Comparison of ENCODE assay signal across 25 cellular contexts in the genomic region with DNA sequence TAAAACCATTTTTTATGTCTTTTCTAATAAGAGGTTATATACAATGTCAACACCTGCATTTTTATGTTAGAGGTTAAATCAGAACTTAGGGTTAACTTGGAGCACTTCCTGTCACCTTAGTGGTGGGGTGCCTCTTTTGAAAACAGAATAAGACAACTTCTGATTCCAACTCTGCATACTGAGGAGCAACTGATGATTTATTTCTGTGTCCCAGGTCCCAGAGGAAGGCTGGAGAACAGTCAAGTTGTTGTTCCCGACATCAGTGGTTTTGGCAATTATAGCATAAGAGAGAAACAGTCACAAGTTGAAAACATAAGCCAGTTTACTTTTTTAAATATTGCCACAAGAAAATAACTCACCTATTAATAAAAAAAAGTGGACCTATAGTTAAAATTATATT.
"Had no signal": no experiment of that assay in that cellular context is flagged by ENCODE, and none has a peak within 500 bp of the region (broad histone marks: within the 10 kb centered on the region; RNA-seq: fewer than 3 reads in every experiment).

No MANE protein-coding gene starts in this region.

- H3K27me3 ChIP-seq: ascending aorta, pancreas, spleen, suprapubic skin, tibial artery, upper lobe of right lung had no signal

- H3K9me3 ChIP-seq: pancreas, prostate gland, suprapubic skin, tibial artery, upper lobe of right lung had no signal

- H3K27ac ChIP-seq: ascending aorta, pancreas, prostate gland, spleen, suprapubic skin, tibial artery, upper lobe of right lung had no signal

- H3K36me3 Mint-ChIP-seq: activated naive CD8-positive, alpha-beta T cell; brain; naive thymus-derived CD4-positive, alpha-beta T cell had no signal

- DNase-seq: activated CD4-positive, alpha-beta T cell treated with anti-CD3 and anti-CD28 coated beads for 4 hours; activated CD4-positive, alpha-beta T cell treated with anti-CD3 and anti-CD28 coated beads, Interleukin-2, amount 50 U/mL, for 4 hours; activated CD4-positive, CD25-positive, alpha-beta regulatory T cell; activated naive CD4-positive, alpha-beta T cell treated with Interleukin-2 at 50 U/mL for 16 hours; activated T-cell treated with anti-CD3 and anti-CD28 coated beads for 4 hours; activated T-cell treated with anti-CD3 and anti-CD28 coated beads, Interleukin-2, amount 50 U/mL, for 72 hours; caudate nucleus; foreskin fibroblast; islet precursor cell; mammary epithelial cell; naive thymus-derived CD4-positive, alpha-beta T cell; nucleus accumbens; pancreas; retina; spleen; stimulated activated naive CD4-positive, alpha-beta T cell; tibial artery; upper lobe of right lung had no signal

- H3K27me3 Mint-ChIP-seq: activated naive CD8-positive, alpha-beta T cell; brain; naive thymus-derived CD4-positive, alpha-beta T cell had no signal

- ATAC-seq: activated T-cell treated with anti-CD3 and anti-CD28 coated beads, Interleukin-2, amount 50 U/mL, for 72 hours; esophagus mucosa; naive thymus-derived CD4-positive, alpha-beta T cell; pancreas; upper lobe of right lung had no signal

- H3K4me3 Mint-ChIP-seq: activated naive CD8-positive, alpha-beta T cell; activated T-cell treated with anti-CD3 and anti-CD28 coated beads, Interleukin-2, amount 50 U/mL, for 72 hours; brain; mesothelial cell of epicardium; naive thymus-derived CD4-positive, alpha-beta T cell had no signal

- H3K27ac Mint-ChIP-seq: activated naive CD8-positive, alpha-beta T cell; activated T-cell treated with anti-CD3 and anti-CD28 coated beads, Interleukin-2, amount 50 U/mL, for 72 hours; brain; mesothelial cell of epicardium; naive thymus-derived CD4-positive, alpha-beta T cell had no signal

- H3K4me3 ChIP-seq: ascending aorta, pancreas, prostate gland, spleen, suprapubic skin, tibial artery, upper lobe of right lung had no signal

- H3K4me1 ChIP-seq: pancreas, prostate gland, spleen, tibial artery, upper lobe of right lung had no signal

- H3K4me1 Mint-ChIP-seq: brain; naive thymus-derived CD4-positive, alpha-beta T cell had no signal

- H3K36me3 ChIP-seq: ascending aorta, pancreas, prostate gland, spleen, suprapubic skin, tibial artery, upper lobe of right lung had no signal
